11 cellular contexts compared by ENCODE assay signal in genomic region chr6:31186052-31186734, GRCh38. TPM values are rescaled to one million over a fixed set of nuclear protein-coding genes. Genes with fewer than 3 reads are reported as not detected.
DNase-seq lines count a peak whose midpoint lies in the region; ATAC-seq, FAIRE-seq and TF ChIP-seq lines count a peak whose summit lies in the region.
"Had no signal": no experiment of that assay in that cellular context is flagged by ENCODE, and none has a peak within 500 bp of the region (broad histone marks: within the 10 kb centered on the region; RNA-seq: fewer than 3 reads in every experiment).

No MANE protein-coding gene starts in this region.

- intact Hi-C loops in left lung (cut with DNase I), result no loop called here

- H3K9me3 Mint-ChIP-seq in HFFc6, result no peaks in the 10 kb centered on the region
- H3K9me3 Mint-ChIP-seq in stimulated activated effector memory CD8-positive, alpha-beta T cell treated with anti-CD3 and anti-CD28 coated beads, Interleukin-12 subunit alpha, Interleukin-12 subunit beta, amount 100 ng/mL, for 72 hours, result no peaks in the 10 kb centered on the region

- H3K27ac ChIP-seq in left lung, result peak overlapping the region; percentile 79 to 83

- no peaks in the 10 kb centered on the region for H3K36me3 ChIP-seq in bronchial epithelial cell (ENCODE audit: control insufficient read depth, insufficient read depth, low read length)
- no peaks in the 10 kb centered on the region for H3K36me3 ChIP-seq in left lung

- H3K27ac Mint-ChIP-seq in HFFc6, result peak overlapping the region; percentile 97
- H3K27ac Mint-ChIP-seq in stimulated activated effector memory CD8-positive, alpha-beta T cell treated with anti-CD3 and anti-CD28 coated beads, Interleukin-12 subunit alpha, Interleukin-12 subunit beta, amount 100 ng/mL, for 72 hours, result peak overlapping the region; percentile 73

- H3K4me1 Mint-ChIP-seq in HFFc6 (ENCODE audit: low read depth), result peaks cover 18% of the 10 kb centered on the region
- peaks cover 12% of the 10 kb centered on the region for H3K4me1 Mint-ChIP-seq in stimulated activated effector memory CD8-positive, alpha-beta T cell treated with anti-CD3 and anti-CD28 coated beads, Interleukin-12 subunit alpha, Interleukin-12 subunit beta, amount 100 ng/mL, for 72 hours

- peaks cover 0 to 3% of the 10 kb centered on the region in 2 donors for H3K4me1 ChIP-seq in left lung

- peak; percentile 64 for DNase-seq in HFFc6
- DNase-seq in bronchial epithelial cell (ENCODE audit: low read depth), result peak; percentile 72
- peak in 1 of 2 donors; percentile 80 for DNase-seq in left lung
- no peak for DNase-seq in stimulated activated effector memory CD8-positive, alpha-beta T cell treated with anti-CD3 and anti-CD28 coated beads, Interleukin-12 subunit alpha, Interleukin-12 subunit beta, amount 100 ng/mL, for 72 hours (ENCODE audit: low spot score in 2 of 2)
- DNase-seq in HuH-7 (ENCODE audit: low spot score), result no peak
- no peak for DNase-seq in GM20000 (ENCODE audit: low spot score)
- no peak for DNase-seq in EL
- DNase-seq in GF-D8 (lab: John Stamatoyannopoulos, UW), result no peak
- DNase-seq: caudate nucleus; Kasumi-1; stimulated activated CD4-positive, alpha-beta T cell treated with anti-CD3 and anti-CD28 coated beads, Interleukin-2, amount 100 ng/mL, for 48 hours had no signal

- ATAC-seq in left lung, result peak; percentile 54
- no peak for ATAC-seq in stimulated activated effector memory CD8-positive, alpha-beta T cell treated with anti-CD3 and anti-CD28 coated beads, Interleukin-12 subunit alpha, Interleukin-12 subunit beta, amount 100 ng/mL, for 72 hours

- peaks cover 3% of the 10 kb centered on the region; the same call in 1 of the 2 replicates for H3K27me3 Mint-ChIP-seq in HFFc6 (ENCODE audit: insufficient read depth)

- H3K4me3 ChIP-seq in bronchial epithelial cell (ENCODE audit: low read depth, low read length) (peak overlapping the region; percentile 34), left lung (peak overlapping the region; percentile 5 to 31)

- H3K36me3 Mint-ChIP-seq in HFFc6 (ENCODE audit: low read depth), result no peaks in the 10 kb centered on the region
- H3K36me3 Mint-ChIP-seq in stimulated activated effector memory CD8-positive, alpha-beta T cell treated with anti-CD3 and anti-CD28 coated beads, Interleukin-12 subunit alpha, Interleukin-12 subunit beta, amount 100 ng/mL, for 72 hours, result no peaks in the 10 kb centered on the region

- no peak for FAIRE-seq in bronchial epithelial cell (lab: Jason Lieb, UNC)

- no peaks in the 10 kb centered on the region for H3K9me3 ChIP-seq in left lung

- H3K27me3 ChIP-seq in bronchial epithelial cell (ENCODE audit: control insufficient read depth, insufficient read depth, low read length), result no peaks in the 10 kb centered on the region
- no peaks in the 10 kb centered on the region for H3K27me3 ChIP-seq in left lung

- no peak for TF ChIP-seq CTCF in HFFc6 (IDR thresholded peaks at IDR 0.05)
- TF ChIP-seq CTCF in bronchial epithelial cell (IDR thresholded peaks at IDR 0.05; ENCODE audit: insufficient read depth, low read length, severe bottlenecking), result no peak
- TF ChIP-seq CTCF in left lung (IDR thresholded peaks at IDR 0.05), result no peak
- TF ChIP-seq CTCF in GM20000 (IDR thresholded peaks at IDR 0.05; ENCODE audit: extremely low read depth, missing control alignments), result no peak

- H3K4me3 Mint-ChIP-seq in HFFc6, result peak overlapping the region; percentile 85
- no peak overlapping the region for H3K4me3 Mint-ChIP-seq in stimulated activated effector memory CD8-positive, alpha-beta T cell treated with anti-CD3 and anti-CD28 coated beads, Interleukin-12 subunit alpha, Interleukin-12 subunit beta, amount 100 ng/mL, for 72 hours

RNA-seq across cellular contexts. Expression of gene POU5F1, which starts 15.7 kb away (rescaled TPM):
- total RNA-seq in HFFc6 (2021; fragmentation: NEBNext Ultra II Directional; extraction: Animal tissue kit (Norgen Biotek cat#: 25700)), result under 1 TPM; 0.17 to 0.63 (median 0.33) TPM
- total RNA-seq in bronchial epithelial cell, result 0.53 and 1.3 TPM in 2 replicates
- total RNA-seq in left lung, result 1 to 10 TPM; 1.9 TPM

RNA-seq across cellular contexts. Expression of gene TCF19, which starts 27.8 kb away (rescaled TPM):
- total RNA-seq in HFFc6 (2021; fragmentation: NEBNext Ultra II Directional; extraction: Animal tissue kit (Norgen Biotek cat#: 25700)), result 10 to 100 TPM; 14.2 to 32.9 (median 29.6) TPM
- total RNA-seq in bronchial epithelial cell (1.1 and 3.1 TPM in 2 replicates), left lung (10 to 100 TPM; 16.7 to 18.0 TPM)

RNA-seq across cellular contexts. Expression of gene CCHCR1, which starts 28.6 kb away (rescaled TPM):
- total RNA-seq in HFFc6 (2021; fragmentation: NEBNext Ultra II Directional; extraction: Animal tissue kit (Norgen Biotek cat#: 25700)), result 10 to 100 TPM; 12.0 to 24.3 (median 23.5) TPM
- total RNA-seq in bronchial epithelial cell, result 14.5 and 25.2 TPM in 2 replicates
- total RNA-seq in left lung, result 10 to 100 TPM; 18.9 to 22.1 TPM

RNA-seq across cellular contexts. Expression of gene PSORS1C2, which starts 47.3 kb away (rescaled TPM):
- not detected for total RNA-seq in HFFc6 (2021; fragmentation: NEBNext Ultra II Directional; extraction: Animal tissue kit (Norgen Biotek cat#: 25700))
- not detected in 2 replicates for total RNA-seq in bronchial epithelial cell
- total RNA-seq in left lung, result not detected

Comparison
In these comparisons a context has a peak if more than half of its experiments do, and no peak if none do; other contexts are left out.
1. DNase-seq: peak in HFFc6 (single experiment) and bronchial epithelial cell (single experiment); none in stimulated activated effector memory CD8-positive, alpha-beta T cell treated with anti-CD3 and anti-CD28 coated beads, Interleukin-12 subunit alpha, Interleukin-12 subunit beta, amount 100 ng/mL, for 72 hours (0 of 2), HuH-7 (single experiment), GM20000 (single experiment), EL (single experiment) and GF-D8 (single experiment).